1 cellular context compared by ENCODE assay signal in genomic region chr10:75208177-75208576, GRCh38.
TF ChIP-seq lines count a peak whose summit lies in the region.

No MANE protein-coding gene starts in this region.

TF ChIP-seq in HepG2, 621 proteins besides CTCF, POLR2A, EP300 and RAD21 (continued from another document):
- TF ChIP-seq ZUFSP (CRISPR knock-in tag; IDR thresholded peaks at IDR 0.05; ENCODE audit: borderline replicate concordance) (no peak), FOSL2 (CRISPR knock-in tag; IDR thresholded peaks at IDR 0.05) (0 out of 2 replicates have a peak, but pooled peaks have one; percentile 10), CREBL2 (CRISPR knock-in tag; IDR thresholded peaks at IDR 0.05; ENCODE audit: borderline replicate concordance) (no peak)
TF ChIP-seq in HepG2: peak in this region for 4.
